23 cellular contexts compared by ENCODE assay signal in genomic region chr2:195538937-195539336, GRCh38.
DNase-seq lines count a peak whose midpoint lies in the region; ATAC-seq lines count a peak whose summit lies in the region.
"Had no signal": no experiment of that assay in that cellular context is flagged by ENCODE, and none has a peak within 500 bp of the region (broad histone marks: within the 10 kb centered on the region; RNA-seq: fewer than 3 reads in every experiment).

No MANE protein-coding gene starts in this region.

- peaks cover 9% of the 10 kb centered on the region for H3K9me3 Mint-ChIP-seq in activated naive CD4-positive, alpha-beta T cell treated with anti-CD3 and anti-CD28 coated beads, Interleukin-2, amount 10 ng/mL, durations not matched to agents 7 days and 5 days
- peaks cover 5 to 23% of the 10 kb centered on the region in 2 donors for H3K9me3 Mint-ChIP-seq in activated naive CD4-positive, alpha-beta T cell treated with anti-CD3 and anti-CD28 coated beads, Interleukin-2, amount 50 U/mL, for 72 hours
- H3K9me3 Mint-ChIP-seq in stimulated activated naive B cell treated with anti-CD40 and anti-IgM and Interleukin-4, amounts not matched to agents 10 μg/mL and 1 μg/mL and 100 μg/mL, for 72 hours, result peaks cover 4% of the 10 kb centered on the region in 2 donors
- H3K9me3 Mint-ChIP-seq: neural crest cell had no signal

- H3K27me3 Mint-ChIP-seq in activated naive CD4-positive, alpha-beta T cell treated with anti-CD3 and anti-CD28 coated beads, Interleukin-2, amount 10 ng/mL, durations not matched to agents 7 days and 5 days, result no peaks in the 10 kb centered on the region
- no peaks in the 10 kb centered on the region for H3K27me3 Mint-ChIP-seq in stimulated activated naive B cell treated with anti-CD40 and anti-IgM and Interleukin-4, amounts not matched to agents 10 μg/mL and 1 μg/mL and 100 μg/mL, for 72 hours
- no peaks in the 10 kb centered on the region for H3K27me3 Mint-ChIP-seq in T-helper 17 cell

- no peaks in the 10 kb centered on the region for H3K27me3 ChIP-seq in aorta (ENCODE audit: control insufficient read depth in 1 of 2, insufficient read depth in 2 of 2, low read length in 1 of 2)
- H3K27me3 ChIP-seq: foreskin keratinocyte, sigmoid colon, suprapubic skin had no signal

- intact Hi-C loops in aorta (cut with DNase I), result no loop called here

- 97 to 100% methylated on average over 2 of the region's 2 CpGs for WGBS in aorta, 2 donors

- no peaks in the 10 kb centered on the region for H3K36me3 ChIP-seq in aorta (ENCODE audit: control insufficient read depth in 1 of 2, insufficient read depth in 2 of 2, low read length in 1 of 2)
- H3K36me3 ChIP-seq: HAP-1, sigmoid colon, suprapubic skin had no signal

- peaks cover 53% of the 10 kb centered on the region for H3K36me3 Mint-ChIP-seq in activated naive CD4-positive, alpha-beta T cell treated with anti-CD3 and anti-CD28 coated beads, Interleukin-2, amount 10 ng/mL, durations not matched to agents 7 days and 5 days
- peaks cover 13 to 53% of the 10 kb centered on the region in 2 donors for H3K36me3 Mint-ChIP-seq in activated naive CD4-positive, alpha-beta T cell treated with anti-CD3 and anti-CD28 coated beads, Interleukin-2, amount 50 U/mL, for 72 hours
- peaks cover 3% of the 10 kb centered on the region in 2 donors for H3K36me3 Mint-ChIP-seq in stimulated activated naive B cell treated with anti-CD40 and anti-IgM and Interleukin-4, amounts not matched to agents 10 μg/mL and 1 μg/mL and 100 μg/mL, for 72 hours
- H3K36me3 Mint-ChIP-seq in T-helper 17 cell (ENCODE audit: low read depth), result peaks cover 2% of the 10 kb centered on the region

- H3K27ac Mint-ChIP-seq in activated naive CD4-positive, alpha-beta T cell treated with anti-CD3 and anti-CD28 coated beads, Interleukin-2, amount 10 ng/mL, durations not matched to agents 7 days and 5 days, result peak overlapping the region; percentile 99
- peak overlapping the region; percentile 78 to 99 for H3K27ac Mint-ChIP-seq in activated naive CD4-positive, alpha-beta T cell treated with anti-CD3 and anti-CD28 coated beads, Interleukin-2, amount 50 U/mL, for 72 hours
- H3K27ac Mint-ChIP-seq in stimulated activated naive B cell treated with anti-CD40 and anti-IgM and Interleukin-4, amounts not matched to agents 10 μg/mL and 1 μg/mL and 100 μg/mL, for 72 hours, result no peak overlapping the region
- no peak overlapping the region for H3K27ac Mint-ChIP-seq in T-helper 17 cell
- H3K27ac Mint-ChIP-seq: immature natural killer cell had no signal

- H3K4me3 ChIP-seq in aorta (ENCODE audit: low read length in 2 of 2), result no peak overlapping the region
- H3K4me3 ChIP-seq: HAP-1, sigmoid colon, suprapubic skin had no signal

- H3K9me3 ChIP-seq in aorta (ENCODE audit: control insufficient read depth, low read length), result no peaks in the 10 kb centered on the region
- no peaks in the 10 kb centered on the region for H3K9me3 ChIP-seq in T-helper 17 cell (ENCODE audit: control insufficient read depth, low read length, poor library complexity, severe bottlenecking)
- H3K9me3 ChIP-seq: HAP-1, sigmoid colon, suprapubic skin had no signal

- no peak overlapping the region for H3K4me3 Mint-ChIP-seq in activated naive CD4-positive, alpha-beta T cell treated with anti-CD3 and anti-CD28 coated beads, Interleukin-2, amount 10 ng/mL, durations not matched to agents 7 days and 5 days
- no peak overlapping the region for H3K4me3 Mint-ChIP-seq in stimulated activated naive B cell treated with anti-CD40 and anti-IgM and Interleukin-4, amounts not matched to agents 10 μg/mL and 1 μg/mL and 100 μg/mL, for 72 hours
- no peak overlapping the region for H3K4me3 Mint-ChIP-seq in T-helper 17 cell
- H3K4me3 Mint-ChIP-seq: neural crest cell had no signal

- H3K4me1 ChIP-seq in aorta (ENCODE audit: control insufficient read depth in 1 of 2, insufficient read depth in 2 of 2, low read length in 2 of 2), result peaks cover 0 to 3% of the 10 kb centered on the region in 2 donors
- H3K4me1 ChIP-seq: foreskin keratinocyte, HAP-1 had no signal

- ATAC-seq in activated naive CD4-positive, alpha-beta T cell treated with anti-CD3 and anti-CD28 coated beads, Interleukin-2, amount 50 U/mL, for 72 hours, result peak in 1 of 2 donors; percentile 36
- ATAC-seq in stimulated activated naive B cell treated with anti-CD40 and anti-IgM and Interleukin-4, amounts not matched to agents 10 μg/mL and 1 μg/mL and 100 μg/mL, for 72 hours (replicated peaks), result peak; percentile 24
- ATAC-seq in aorta (ENCODE audit: low FRiP score), result no peak
- no peak for ATAC-seq in T-helper 17 cell
- ATAC-seq: foreskin keratinocyte, left lobe of liver had no signal

- H3K4me1 Mint-ChIP-seq in activated naive CD4-positive, alpha-beta T cell treated with anti-CD3 and anti-CD28 coated beads, Interleukin-2, amount 10 ng/mL, durations not matched to agents 7 days and 5 days, result peaks cover 95% of the 10 kb centered on the region
- peaks cover 27 to 55% of the 10 kb centered on the region in 2 donors for H3K4me1 Mint-ChIP-seq in stimulated activated naive B cell treated with anti-CD40 and anti-IgM and Interleukin-4, amounts not matched to agents 10 μg/mL and 1 μg/mL and 100 μg/mL, for 72 hours
- peaks cover 52% of the 10 kb centered on the region for H3K4me1 Mint-ChIP-seq in T-helper 17 cell

- no peak overlapping the region for H3K27ac ChIP-seq in aorta (ENCODE audit: low read depth in 1 of 2, low read length in 2 of 2)
- H3K27ac ChIP-seq: C4-2B, foreskin keratinocyte, sigmoid colon, suprapubic skin had no signal

- CTCF ChIA-PET in activated naive CD4-positive, alpha-beta T cell treated with anti-CD3 and anti-CD28 coated beads, Interleukin-2, amount 10 ng/mL, durations not matched to agents 7 days and 5 days (lab: Charles Lee), result interaction anchor here (0.6 to 2.3 kb wide), 5 partner anchors 21 to 123 kb away, joined by 3 to 6 read pairs (median 3); no protein-coding TSS in a partner anchor

- DNase-seq in activated naive CD4-positive, alpha-beta T cell treated with anti-CD3 and anti-CD28 coated beads, Interleukin-2, amount 10 ng/mL, durations not matched to agents 7 days and 5 days, result no peak
- DNase-seq in activated naive CD4-positive, alpha-beta T cell treated with anti-CD3 and anti-CD28 coated beads, Interleukin-2, amount 50 U/mL, for 16 hours, result no peak
- peak; percentile 27 for DNase-seq in MV-4-11 (lab: John Stamatoyannopoulos, UW)
- DNase-seq in activated naive CD4-positive, alpha-beta T cell treated with anti-CD3 and anti-CD28 coated beads, Interleukin-2, amount 50 U/mL, for 72 hours (ENCODE audit: low spot score in 2 of 2), result no peak
- DNase-seq in stimulated activated naive B cell treated with anti-CD40 and anti-IgM and Interleukin-4, amounts not matched to agents 10 μg/mL and 1 μg/mL and 100 μg/mL, for 72 hours, result no peak
- no peak for DNase-seq in aorta
- no peak for DNase-seq in hippocampal formation (lab: John Stamatoyannopoulos, UW)
- no peak for DNase-seq in T-helper 17 cell
- DNase-seq: activated CD8-positive, alpha-beta memory T cell treated with anti-CD3 and anti-CD28 coated beads for 24 hours; DMS 273 treated with DMSO at 0.1 percent for 48 hours; foreskin keratinocyte; immature natural killer cell; KBM-7; NCI-H146; NCI-H510A; posterior cingulate gyrus; sigmoid colon; stimulated activated CD4-positive, alpha-beta T cell treated with anti-CD3 and anti-CD28 coated beads, Interleukin-15, amount 100 ng/mL, for 24 hours had no signal

Comparison
In these comparisons a context has a peak if more than half of its experiments do, and no peak if none do; other contexts are left out.
1. H3K27ac Mint-ChIP-seq: peak in activated naive CD4-positive, alpha-beta T cell treated with anti-CD3 and anti-CD28 coated beads, Interleukin-2, amount 10 ng/mL, durations not matched to agents 7 days and 5 days (single experiment) and activated naive CD4-positive, alpha-beta T cell treated with anti-CD3 and anti-CD28 coated beads, Interleukin-2, amount 50 U/mL, for 72 hours (2 of 2); none in stimulated activated naive B cell treated with anti-CD40 and anti-IgM and Interleukin-4, amounts not matched to agents 10 μg/mL and 1 μg/mL and 100 μg/mL, for 72 hours (single experiment) and T-helper 17 cell (single experiment).
2. ATAC-seq: peak in stimulated activated naive B cell treated with anti-CD40 and anti-IgM and Interleukin-4, amounts not matched to agents 10 μg/mL and 1 μg/mL and 100 μg/mL, for 72 hours (2 of 2); none in aorta (single experiment) and T-helper 17 cell (single experiment).